8 cellular contexts compared by ENCODE assay signal in genomic region chr22:36860821-36861659, GRCh38. TPM values are rescaled to one million over a fixed set of nuclear protein-coding genes. Genes with fewer than 3 reads are reported as not detected.
DNase-seq lines count a peak whose midpoint lies in the region; ATAC-seq and TF ChIP-seq lines count a peak whose summit lies in the region.

Gene NCF4, plus strand, starts transcription at chr22:36861006. Its CDS starts 166 bp downstream, at chr22:36861172.

- H3K4me1 Mint-ChIP-seq in CD8-positive, alpha-beta T cell (ENCODE audit: low read depth) = peaks cover 7% of the 10 kb centered on the region
- H3K4me1 Mint-ChIP-seq in stimulated activated naive CD8-positive, alpha-beta T cell treated with anti-CD3 and anti-CD28 coated beads, Interleukin-15, amount 100 ng/mL, for 72 hours = peaks cover 74% of the 10 kb centered on the region

- no peak within 1 kb of the TSS for H3K4me3 Mint-ChIP-seq in CD8-positive, alpha-beta T cell
- H3K4me3 Mint-ChIP-seq in stimulated activated naive CD8-positive, alpha-beta T cell treated with anti-CD3 and anti-CD28 coated beads, Interleukin-15, amount 100 ng/mL, for 72 hours = peak within 1 kb of the TSS; percentile 51 to 75

- no peak for TF ChIP-seq CTCF in CD8-positive, alpha-beta T cell (IDR thresholded peaks at IDR 0.05)

- H3K36me3 ChIP-seq in CD8-positive, alpha-beta T cell (ENCODE audit: insufficient read depth, low read length) = no peaks in the 10 kb centered on the region

- H3K27me3 ChIP-seq in CD8-positive, alpha-beta T cell (ENCODE audit: insufficient read depth, low read length) = no peaks in the 10 kb centered on the region

- no peak within 1 kb of the TSS for H3K27ac ChIP-seq in CD8-positive, alpha-beta T cell (ENCODE audit: low read depth, low read length)

- no peaks in the 10 kb centered on the region for H3K9me3 ChIP-seq in CD8-positive, alpha-beta T cell (ENCODE audit: low read length)

- no peaks in the 10 kb centered on the region for H3K36me3 Mint-ChIP-seq in CD8-positive, alpha-beta T cell

- intact Hi-C loops in CD8-positive, alpha-beta T cell (cut with DNase I, micrococcal nuclease) = no loop called here

- peaks cover 2% of the 10 kb centered on the region for H3K4me1 ChIP-seq in CD8-positive, alpha-beta T cell (ENCODE audit: insufficient read depth, low read length)

- no peak within 1 kb of the TSS for H3K4me3 ChIP-seq in CD8-positive, alpha-beta T cell (ENCODE audit: low read depth, low read length)

- H3K27me3 Mint-ChIP-seq in CD8-positive, alpha-beta T cell (ENCODE audit: low read depth) = no peaks in the 10 kb centered on the region
- H3K27me3 Mint-ChIP-seq in stimulated activated naive CD8-positive, alpha-beta T cell treated with anti-CD3 and anti-CD28 coated beads, Interleukin-15, amount 100 ng/mL, for 72 hours = peaks cover 21% of the 10 kb centered on the region

- peak in 1 of 7 experiments; percentile 13 for DNase-seq in CD8-positive, alpha-beta T cell
- DNase-seq in activated CD8-positive, alpha-beta memory T cell treated with anti-CD3 and anti-CD28 coated beads for 48 hours (ENCODE audit: low read depth in 2 of 3, low spot score in 2 of 3) = peak in 2 of 3 experiments; percentile 18 to 60
- DNase-seq in inferior parietal cortex (ENCODE audit: extremely low spot score) (peak; percentile 24), cerebellar cortex (ENCODE audit: low spot score) (no peak), kidney glomerular epithelial cell (lab: John Stamatoyannopoulos, UW) (no peak)
- DNase-seq in stimulated activated naive CD8-positive, alpha-beta T cell treated with anti-CD3 and anti-CD28 coated beads, Interleukin-15, amount 100 ng/mL, for 72 hours = peak; percentile 74 to 80

- no peaks in the 10 kb centered on the region for H3K9me3 Mint-ChIP-seq in CD8-positive, alpha-beta T cell
- H3K9me3 Mint-ChIP-seq in stimulated activated naive CD8-positive, alpha-beta T cell treated with anti-CD3 and anti-CD28 coated beads, Interleukin-15, amount 100 ng/mL, for 72 hours = no peaks in the 10 kb centered on the region

- H3K27ac Mint-ChIP-seq in CD8-positive, alpha-beta T cell = peak within 1 kb of the TSS; percentile 55
- peak within 1 kb of the TSS; percentile 81 to 97 for H3K27ac Mint-ChIP-seq in stimulated activated naive CD8-positive, alpha-beta T cell treated with anti-CD3 and anti-CD28 coated beads, Interleukin-15, amount 100 ng/mL, for 72 hours

- POLR2A ChIA-PET in CD8-positive, alpha-beta T cell (lab: Charles Lee) = no interaction called here

- CTCF ChIA-PET in CD8-positive, alpha-beta T cell (lab: Charles Lee) = interaction anchor here (1.1 to 2.5 kb wide), 3 partner anchors 79 to 116 kb away, joined by 3 to 9 read pairs (median 3); no protein-coding TSS in a partner anchor

- peak; percentile 27 for ATAC-seq in CD8-positive, alpha-beta T cell
- ATAC-seq in GM19452 (IDR thresholded peaks at IDR 0.05; ENCODE audit: unreplicated experiment) = peak; percentile 69
- ATAC-seq in HG03469 (IDR thresholded peaks at IDR 0.05; ENCODE audit: unreplicated experiment) = peak; percentile 36
- peak; percentile 89 for ATAC-seq in stimulated activated naive CD8-positive, alpha-beta T cell treated with anti-CD3 and anti-CD28 coated beads, Interleukin-15, amount 100 ng/mL, for 72 hours

RNA-seq across cellular contexts. Expression of gene NCF4, which starts in this region (rescaled TPM):
- 1 to 10 TPM; 1.1 to 1.4 TPM for total RNA-seq in CD8-positive, alpha-beta T cell

Comparison
In these comparisons a context has a peak if more than half of its experiments do, and no peak if none do; other contexts are left out.
1. ATAC-seq: peak in every context shown above with its lines; median percentile 89 in stimulated activated naive CD8-positive, alpha-beta T cell treated with anti-CD3 and anti-CD28 coated beads, Interleukin-15, amount 100 ng/mL, for 72 hours; 69 in GM19452; 36 in HG03469; 27 in CD8-positive, alpha-beta T cell.
2. DNase-seq: peak in activated CD8-positive, alpha-beta memory T cell treated with anti-CD3 and anti-CD28 coated beads for 48 hours (2 of 3), inferior parietal cortex (single experiment) and stimulated activated naive CD8-positive, alpha-beta T cell treated with anti-CD3 and anti-CD28 coated beads, Interleukin-15, amount 100 ng/mL, for 72 hours (2 of 2); none in cerebellar cortex (single experiment) and kidney glomerular epithelial cell (single experiment).